Comparison of ENCODE assay signal across 8 cellular contexts in genomic region chr12:6494968-6495367, GRCh38. TPM values are rescaled to one million over a fixed set of nuclear protein-coding genes. Genes with fewer than 3 reads are reported as not detected.
A peak's percentile ranks its signal among the peaks of the same experiment; 100 is the strongest.
DNase-seq lines count a peak whose midpoint lies in the region; ATAC-seq and TF ChIP-seq lines count a peak whose summit lies in the region.

No MANE protein-coding gene starts in this region.

- H3K4me1 Mint-ChIP-seq in activated T-cell treated with anti-CD3 and anti-CD28 coated beads, Interleukin-2, amount 50 U/mL, for 4 hours (ENCODE audit: low read depth): peaks cover 30% of the 10 kb centered on the region
- peaks cover 9 to 22% of the 10 kb centered on the region in 2 donors for H3K4me1 Mint-ChIP-seq in stimulated activated naive B cell treated with anti-CD40 and anti-IgM and Interleukin-4, amounts not matched to agents 10 μg/mL and 1 μg/mL and 100 μg/mL, for 72 hours

- no peak for TF ChIP-seq CTCF in fibroblast of lung (conservative IDR thresholded peaks at IDR 0.05 in 1 of 2, IDR thresholded peaks at IDR 0.05 in 1 of 2; ENCODE audit: low read depth in 1 of 2, low read length in 2 of 2)

- peaks cover 42% of the 10 kb centered on the region for H3K79me2 ChIP-seq in fibroblast of lung (ENCODE audit: control insufficient read depth, insufficient read depth, low read length)

- H3K27me3 Mint-ChIP-seq in activated T-cell treated with anti-CD3 and anti-CD28 coated beads, Interleukin-2, amount 50 U/mL, for 4 hours (ENCODE audit: low read depth): no peaks in the 10 kb centered on the region
- H3K27me3 Mint-ChIP-seq in stimulated activated naive B cell treated with anti-CD40 and anti-IgM and Interleukin-4, amounts not matched to agents 10 μg/mL and 1 μg/mL and 100 μg/mL, for 72 hours: no peaks in the 10 kb centered on the region

- no peaks in the 10 kb centered on the region for H3K9me3 Mint-ChIP-seq in activated T-cell treated with anti-CD3 and anti-CD28 coated beads, Interleukin-2, amount 50 U/mL, for 4 hours
- H3K9me3 Mint-ChIP-seq in stimulated activated naive B cell treated with anti-CD40 and anti-IgM and Interleukin-4, amounts not matched to agents 10 μg/mL and 1 μg/mL and 100 μg/mL, for 72 hours: no peaks in the 10 kb centered on the region

- DNase-seq in activated T-cell treated with anti-CD3 and anti-CD28 coated beads, Interleukin-2, amount 50 U/mL, for 4 hours: no peak
- DNase-seq in activated T-cell treated with anti-CD3 and anti-CD28 coated beads, Interleukin-2, amount 50 U/mL, for 48 hours: no peak
- DNase-seq in SJSA1 (ENCODE audit: low read depth in 1 of 2, low spot score in 2 of 2): no peak
- no peak for DNase-seq in fibroblast of lung (ENCODE audit: low read depth in 2 of 2)
- DNase-seq in stimulated activated naive B cell treated with anti-CD40 and anti-IgM and Interleukin-4, amounts not matched to agents 10 μg/mL and 1 μg/mL and 100 μg/mL, for 72 hours: no peak
- DNase-seq in NCI-H748 treated with DMSO at 0.1 percent for 48 hours (lab: John Stamatoyannopoulos, UW): no peak

- no peaks in the 10 kb centered on the region for H3K9me3 ChIP-seq in SJSA1 (replicated peaks)
- no peaks in the 10 kb centered on the region for H3K9me3 ChIP-seq in fibroblast of lung (ENCODE audit: control insufficient read depth, insufficient read depth, low read depth, low read length)

- H3K4me3 ChIP-seq in SJSA1 (peak overlapping the region; percentile 56), fibroblast of lung (replicated peaks in 1 of 4; ENCODE audit: control extremely low read depth in 1 of 4, insufficient read depth in 1 of 4, low read depth in 3 of 4, low read length in 4 of 4) (peak overlapping the region; percentile 45 to 98 (median 64))

- no peaks in the 10 kb centered on the region for H4K20me1 ChIP-seq in fibroblast of lung (ENCODE audit: control insufficient read depth, extremely low read depth, insufficient read depth, low read length)

- H3K4me1 ChIP-seq in SJSA1 (replicated peaks): peaks cover 17% of the 10 kb centered on the region
- H3K4me1 ChIP-seq in fibroblast of lung (ENCODE audit: control insufficient read depth, extremely low read depth, insufficient read depth, low read length): peaks cover 8% of the 10 kb centered on the region

- no peak for ATAC-seq in activated T-cell treated with anti-CD3 and anti-CD28 coated beads, Interleukin-2, amount 50 U/mL, for 4 hours
- no peak for ATAC-seq in stimulated activated naive B cell treated with anti-CD40 and anti-IgM and Interleukin-4, amounts not matched to agents 10 μg/mL and 1 μg/mL and 100 μg/mL, for 72 hours (replicated peaks)
- no peak for ATAC-seq in GM19351 (IDR thresholded peaks at IDR 0.05; ENCODE audit: unreplicated experiment)
- no peak for ATAC-seq in GM21723 (IDR thresholded peaks at IDR 0.05; ENCODE audit: unreplicated experiment)

- H3K36me3 Mint-ChIP-seq in activated T-cell treated with anti-CD3 and anti-CD28 coated beads, Interleukin-2, amount 50 U/mL, for 4 hours (ENCODE audit: insufficient read depth): peaks cover 14% of the 10 kb centered on the region
- peaks cover 16 to 24% of the 10 kb centered on the region in 2 donors for H3K36me3 Mint-ChIP-seq in stimulated activated naive B cell treated with anti-CD40 and anti-IgM and Interleukin-4, amounts not matched to agents 10 μg/mL and 1 μg/mL and 100 μg/mL, for 72 hours

- H3K27ac Mint-ChIP-seq in stimulated activated naive B cell treated with anti-CD40 and anti-IgM and Interleukin-4, amounts not matched to agents 10 μg/mL and 1 μg/mL and 100 μg/mL, for 72 hours: no peak overlapping the region

- H3K4me2 ChIP-seq in fibroblast of lung (ENCODE audit: extremely low read depth, insufficient read depth, low read length): peak overlapping the region; percentile 82

- H3K9ac ChIP-seq in fibroblast of lung (ENCODE audit: insufficient read depth, low read length): no peak overlapping the region

- peak overlapping the region; percentile 94 for H3K27ac ChIP-seq in SJSA1
- H3K27ac ChIP-seq in fibroblast of lung (ENCODE audit: insufficient read depth, low read length): no peak overlapping the region

- no peak overlapping the region for H2AFZ ChIP-seq in fibroblast of lung (ENCODE audit: low read length)

- peak overlapping the region; percentile 92 for H3K4me3 Mint-ChIP-seq in activated T-cell treated with anti-CD3 and anti-CD28 coated beads, Interleukin-2, amount 50 U/mL, for 4 hours
- H3K4me3 Mint-ChIP-seq in stimulated activated naive B cell treated with anti-CD40 and anti-IgM and Interleukin-4, amounts not matched to agents 10 μg/mL and 1 μg/mL and 100 μg/mL, for 72 hours: peak overlapping the region; percentile 88 to 97

- no peaks in the 10 kb centered on the region for H3K27me3 ChIP-seq in SJSA1 (replicated peaks)
- H3K27me3 ChIP-seq in fibroblast of lung (ENCODE audit: control insufficient read depth, insufficient read depth, low read length): no peaks in the 10 kb centered on the region

- H3K36me3 ChIP-seq in SJSA1: peaks cover 71% of the 10 kb centered on the region
- peaks cover 5% of the 10 kb centered on the region for H3K36me3 ChIP-seq in fibroblast of lung (ENCODE audit: control insufficient read depth, insufficient read depth, low read length)

RNA-seq across cellular contexts. Expression of gene NCAPD2, which starts 1.1 kb away (rescaled TPM):
- 10 to 100 TPM; 29.8 to 36.1 (median 32.9) TPM for total RNA-seq in activated T-cell treated with anti-CD3 and anti-CD28 coated beads, Interleukin-2, amount 50 U/mL, for 4 hours
- 84.0 and 131 TPM in 2 replicates for total RNA-seq in SJSA1 (2014; rRNA removed; shearing (Covaris generic))
- total RNA-seq in fibroblast of lung: 18.7 and 42.3 TPM in 2 replicates
- 17.2 and 50.9 TPM in 2 replicates for polyA plus RNA-seq in fibroblast of lung
- polyA plus RNA-seq in fibroblast of lung (2012): 16.7 and 45.5 TPM in 2 replicates
- 32.1 and 176 TPM in 2 replicates for polyA minus RNA-seq in fibroblast of lung (ENCODE audit: low replicate concordance)

RNA-seq across cellular contexts. Expression of gene MRPL51, which starts 1.9 kb away (rescaled TPM):
- total RNA-seq in activated T-cell treated with anti-CD3 and anti-CD28 coated beads, Interleukin-2, amount 50 U/mL, for 4 hours: 100 to 1,000 TPM; 249 to 262 (median 256) TPM
- 213 and 264 TPM in 2 replicates for total RNA-seq in SJSA1 (2014; rRNA removed; shearing (Covaris generic))
- 118 and 142 TPM in 2 replicates for total RNA-seq in fibroblast of lung
- 120 and 166 TPM in 2 replicates for polyA plus RNA-seq in fibroblast of lung
- polyA plus RNA-seq in fibroblast of lung (2012): 242 and 298 TPM in 2 replicates
- polyA minus RNA-seq in fibroblast of lung (ENCODE audit: low replicate concordance): 10.5 and 16.3 TPM in 2 replicates

RNA-seq across cellular contexts. Expression of gene VAMP1, which starts 24.5 kb away (rescaled TPM):
- total RNA-seq in activated T-cell treated with anti-CD3 and anti-CD28 coated beads, Interleukin-2, amount 50 U/mL, for 4 hours: 10 to 100 TPM; 17.1 to 22.9 (median 21.6) TPM
- 2.4 and 6.4 TPM in 2 replicates for total RNA-seq in SJSA1 (2014; rRNA removed; shearing (Covaris generic))
- total RNA-seq in fibroblast of lung: 13.9 and 20.3 TPM in 2 replicates
- 11.0 and 14.9 TPM in 2 replicates for polyA plus RNA-seq in fibroblast of lung
- 7.5 and 9.4 TPM in 2 replicates for polyA plus RNA-seq in fibroblast of lung (2012)
- 7.9 and 13.8 TPM in 2 replicates for polyA minus RNA-seq in fibroblast of lung (ENCODE audit: low replicate concordance)

RNA-seq across cellular contexts. Expression of gene GAPDH, which starts 39.3 kb away (rescaled TPM):
- 1,000 to 10,000 TPM; 4,635 to 5,387 (median 5,019) TPM for total RNA-seq in activated T-cell treated with anti-CD3 and anti-CD28 coated beads, Interleukin-2, amount 50 U/mL, for 4 hours
- total RNA-seq in SJSA1 (2014; rRNA removed; shearing (Covaris generic)): 5,440 and 7,155 TPM in 2 replicates
- 4,386 and 6,255 TPM in 2 replicates for total RNA-seq in fibroblast of lung
- 8,983 and 11,838 TPM in 2 replicates for polyA plus RNA-seq in fibroblast of lung
- 8,065 and 9,561 TPM in 2 replicates for polyA plus RNA-seq in fibroblast of lung (2012)
- 22,076 and 22,226 TPM in 2 replicates for polyA minus RNA-seq in fibroblast of lung (ENCODE audit: low replicate concordance)

RNA-seq across cellular contexts. Expression of gene TAPBPL, which starts 43.1 kb away (rescaled TPM):
- total RNA-seq in activated T-cell treated with anti-CD3 and anti-CD28 coated beads, Interleukin-2, amount 50 U/mL, for 4 hours: 10 to 100 TPM; 24.4 to 36.6 (median 30.0) TPM
- 1.1 and 5.4 TPM in 2 replicates for total RNA-seq in SJSA1 (2014; rRNA removed; shearing (Covaris generic))
- total RNA-seq in fibroblast of lung: 6.2 and 17.3 TPM in 2 replicates
- polyA plus RNA-seq in fibroblast of lung: 13.7 and 14.0 TPM in 2 replicates
- polyA plus RNA-seq in fibroblast of lung (2012): 15.2 and 21.1 TPM in 2 replicates
- 21.0 and 26.0 TPM in 2 replicates for polyA minus RNA-seq in fibroblast of lung (ENCODE audit: low replicate concordance)
